Comparison of ENCODE assay signal across 8 cellular contexts in the genomic region with DNA sequence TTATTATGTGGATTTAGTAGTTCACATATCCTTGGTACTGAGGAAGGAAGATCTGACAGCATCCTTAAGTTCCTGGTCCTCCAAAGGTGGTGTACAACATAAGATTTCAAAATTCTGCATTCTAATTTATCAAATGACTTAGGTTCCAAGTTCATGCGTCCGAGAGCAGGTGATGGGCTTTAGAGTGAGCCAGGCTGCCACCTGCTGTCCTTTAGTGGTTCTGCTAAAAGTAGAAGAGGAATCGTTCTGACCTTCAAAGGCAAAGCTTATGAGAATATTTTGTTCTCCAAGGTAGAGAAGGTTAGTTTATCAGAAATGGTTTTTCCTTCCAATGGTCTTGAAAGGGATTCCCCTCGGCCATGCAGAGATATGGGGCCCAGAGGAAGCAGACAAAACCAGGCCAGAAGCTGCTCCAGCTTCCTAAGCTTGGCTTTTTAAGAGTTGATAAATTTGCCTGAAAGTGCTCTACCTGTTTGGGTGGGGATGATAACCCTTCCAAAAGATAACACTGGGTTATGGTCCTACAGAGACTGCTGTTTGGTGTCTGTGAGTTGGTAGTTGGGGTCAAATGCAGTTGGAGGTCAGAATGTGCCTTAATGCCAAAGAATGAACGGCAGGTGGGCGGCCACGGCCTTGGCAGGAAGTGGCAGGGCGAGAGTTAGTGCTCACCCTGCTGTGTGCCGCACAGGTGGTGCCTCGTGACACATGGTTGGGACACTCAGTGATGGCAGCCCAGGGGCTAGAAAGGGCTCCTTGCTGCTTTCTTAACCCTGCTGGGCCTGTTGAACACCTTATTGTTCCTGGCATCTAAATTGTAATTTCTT. TPM values are rescaled to one million over a fixed set of nuclear protein-coding genes. Genes with fewer than 3 reads are reported as not detected.
DNase-seq lines count a peak whose midpoint lies in the region; ATAC-seq and TF ChIP-seq lines count a peak whose summit lies in the region.

No MANE protein-coding gene starts in this region.

- no peak overlapping the region for H2BK20ac ChIP-seq in IMR-90 (ENCODE audit: low read depth, low read length)

- no peak overlapping the region for H2BK15ac ChIP-seq in IMR-90 (ENCODE audit: low read depth, low read length)

- 71% methylated on average over 7 of the region's 10 CpGs; no CpG with 5 or more reads in 1 of the 2 experiments for WGBS in IMR-90 (ENCODE audit: extremely low coverage in 2 of 2, insufficient read length in 1 of 2), 2 experiments

- CTCF ChIA-PET in IMR-90 (lab: Yijun Ruan, JAX), result interaction anchor here (1.0 to 2.8 kb wide), 11 partner anchors 9 to 156 kb away, joined by 3 to 11 read pairs (median 4); no protein-coding TSS in a partner anchor
- CTCF ChIA-PET in PC-3 (lab: Charles Lee), result interaction anchor here (0.7 to 2.4 kb wide), 5 partner anchors 100 to 158 kb away, joined by 3 to 32 read pairs (median 4); no protein-coding TSS in a partner anchor

- H2BK120ac ChIP-seq in IMR-90 (ENCODE audit: low read depth, low read length), result no peak overlapping the region

- H3F3A ChIP-seq in PC-3 (ENCODE audit: low read length, unreplicated experiment), result no peaks in the 10 kb centered on the region

- POLR2A ChIA-PET in IMR-90 (lab: Charles Lee; ENCODE audit: unreplicated experiment), result no interaction called here
- POLR2A ChIA-PET in PC-3 (lab: Charles Lee; ENCODE audit: unreplicated experiment), result no interaction called here

- no peak overlapping the region for H2BK5ac ChIP-seq in IMR-90 (ENCODE audit: low read depth, low read length, poor library complexity, severe bottlenecking)

- H3K9me1 ChIP-seq in IMR-90 (ENCODE audit: insufficient read depth, low read length), result peaks cover 2% of the 10 kb centered on the region; the same call in 1 of the 2 replicates

- H3K27ac ChIP-seq in IMR-90 (ENCODE audit: insufficient read depth, low read length) (no peak overlapping the region), PC-3 (ENCODE audit: low read length) (no peak overlapping the region), uterus (no peak overlapping the region)

- no peak overlapping the region for H3K23ac ChIP-seq in IMR-90 (ENCODE audit: low read depth, low read length)

- TF ChIP-seq POLR2A in IMR-90 (IDR thresholded peaks at IDR 0.05; ENCODE audit: low read depth, low read length), result no peak
- no peak for TF ChIP-seq POLR2A in uterus (IDR thresholded peaks at IDR 0.05)

- H3K79me2 ChIP-seq in PC-3 (ENCODE audit: low read length), result no peaks in the 10 kb centered on the region

- peak; percentile 45; the same call in 1 of the 2 replicates for ATAC-seq in IMR-90 (ENCODE audit: low read depth)
- ATAC-seq in PC-3, result peak; percentile 44
- ATAC-seq in omental fat pad (ENCODE audit: low FRiP score), result no peak
- ATAC-seq in HG03460 (IDR thresholded peaks at IDR 0.05; ENCODE audit: unreplicated experiment), result no peak

- no peaks in the 10 kb centered on the region for H3K9me3 ChIP-seq in IMR-90 (ENCODE audit: control insufficient read depth, insufficient read depth, low read length)
- no peaks in the 10 kb centered on the region for H3K9me3 ChIP-seq in PC-3 (ENCODE audit: low read length)
- H3K9me3 ChIP-seq in uterus, result no peaks in the 10 kb centered on the region

- TF ChIP-seq CTCF in IMR-90 (conservative IDR thresholded peaks at IDR 0.05; ENCODE audit: low read depth, low read length) (peak; percentile 87), PC-3 (conservative IDR thresholded peaks at IDR 0.05; ENCODE audit: low read depth, low read length) (peak; percentile 88), fibroblast of pulmonary artery (IDR thresholded peaks at IDR 0.05; ENCODE audit: low read length, missing control alignments) (peak; percentile 86), omental fat pad (IDR thresholded peaks at IDR 0.05) (peak in 2 of 3 donors; percentile 3 to 55), uterus (IDR thresholded peaks at IDR 0.05) (peak; percentile 83 to 92 (median 86))

- no peak overlapping the region for H3K4me3 Mint-ChIP-seq in activated T-helper 1 cell treated with anti-CD3 and anti-CD28 coated beads, Interleukin-12 subunit alpha, Interleukin-12 subunit beta, Interleukin-2, Interleukin-4 antibody, amounts not matched to agents 30 ng/mL and 10 ng/mL and 1 ng/mL, durations not matched to agents 14 hours and 24 hours and 36 hours

- H3K18ac ChIP-seq in IMR-90 (ENCODE audit: low read depth, low read length), result no peak overlapping the region

- intact Hi-C loops in IMR-90 (cut with micrococcal nuclease) (loop anchor here (1.0 to 5.0 kb wide), 2 partner anchors 138 to 159 kb away; no protein-coding TSS in a partner anchor), PC-3 (cut with micrococcal nuclease) (loop anchor here (1.0 to 5.0 kb wide), 2 partner anchors 139 to 159 kb away; no protein-coding TSS in a partner anchor), uterus (cut with DNase I; ENCODE audit: low total_unique reads) (loop anchor here (5.0 to 10.0 kb wide), 2 partner anchors 139 to 793 kb away; no protein-coding TSS in a partner anchor)
- intact Hi-C loops in activated T-helper 1 cell treated with anti-CD3 and anti-CD28 coated beads, Interleukin-12 subunit alpha, Interleukin-12 subunit beta, Interleukin-2, Interleukin-4 antibody, amounts not matched to agents 30 ng/mL and 10 ng/mL and 1 ng/mL, durations not matched to agents 14 hours and 24 hours and 36 hours (cut with micrococcal nuclease), result loop anchor here (1.0 kb wide), 4 partner anchors 139 to 673 kb away; no protein-coding TSS in a partner anchor

- dilution Hi-C loops in IMR-90 (cut with HindIII; ENCODE audit: low sequenced_read_pairs, unreplicated experiment), result no loop called here

- no peak overlapping the region for H4K5ac ChIP-seq in IMR-90 (ENCODE audit: low read depth, low read length)

- H3K4me1 Mint-ChIP-seq in activated T-helper 1 cell treated with anti-CD3 and anti-CD28 coated beads, Interleukin-12 subunit alpha, Interleukin-12 subunit beta, Interleukin-2, Interleukin-4 antibody, amounts not matched to agents 30 ng/mL and 10 ng/mL and 1 ng/mL, durations not matched to agents 14 hours and 24 hours and 36 hours (ENCODE audit: low read depth), result peaks cover 26% of the 10 kb centered on the region

- H3K4me2 ChIP-seq in IMR-90 (ENCODE audit: low read depth, low read length) (no peak overlapping the region), PC-3 (ENCODE audit: low read length) (no peak overlapping the region)

- no peak overlapping the region for H3K14ac ChIP-seq in IMR-90 (replicated peaks; ENCODE audit: low read depth, low read length)

- H3K9me3 Mint-ChIP-seq in activated T-helper 1 cell treated with anti-CD3 and anti-CD28 coated beads, Interleukin-12 subunit alpha, Interleukin-12 subunit beta, Interleukin-2, Interleukin-4 antibody, amounts not matched to agents 30 ng/mL and 10 ng/mL and 1 ng/mL, durations not matched to agents 14 hours and 24 hours and 36 hours, result no peaks in the 10 kb centered on the region

- no peaks in the 10 kb centered on the region for H3K9me2 ChIP-seq in PC-3 (replicated peaks; ENCODE audit: low read length)

- no peaks in the 10 kb centered on the region for H3K27me3 ChIP-seq in IMR-90 (ENCODE audit: control insufficient read depth, insufficient read depth, low read length)
- no peaks in the 10 kb centered on the region for H3K27me3 ChIP-seq in PC-3 (ENCODE audit: low read length)
- H3K27me3 ChIP-seq in uterus, result no peaks in the 10 kb centered on the region

- peak; percentile 93 for TF ChIP-seq RAD21 in IMR-90 (IDR thresholded peaks at IDR 0.05; ENCODE audit: low read length)

- peak; percentile 65 for DNase-seq in COLO668 (lab: John Stamatoyannopoulos, UW; ENCODE audit: unreplicated experiment)
- peak; percentile 67 for DNase-seq in IMR-90
- DNase-seq in PC-3, result peak; percentile 72
- peak; percentile 50 for DNase-seq in activated T-helper 1 cell treated with anti-CD3 and anti-CD28 coated beads, Interleukin-12 subunit alpha, Interleukin-12 subunit beta, Interleukin-2, Interleukin-4 antibody, amounts not matched to agents 30 ng/mL and 10 ng/mL and 1 ng/mL, durations not matched to agents 14 hours and 24 hours and 36 hours (ENCODE audit: low spot score)
- peak; percentile 80 for DNase-seq in fibroblast of pulmonary artery (ENCODE audit: low read depth)
- DNase-seq in omental fat pad (ENCODE audit: low spot score), result no peak
- DNase-seq in uterus, result peak; percentile 63 to 75

- H3K4ac ChIP-seq in IMR-90 (ENCODE audit: low read depth, low read length), result no peak overlapping the region

- no peak overlapping the region for H3K9ac ChIP-seq in IMR-90 (ENCODE audit: low read depth, low read length)
- H3K9ac ChIP-seq in PC-3 (ENCODE audit: low read length), result no peak overlapping the region

- H3K36me3 ChIP-seq in IMR-90 (ENCODE audit: control insufficient read depth, insufficient read depth, low read length), result peaks cover 7% of the 10 kb centered on the region
- no peaks in the 10 kb centered on the region for H3K36me3 ChIP-seq in PC-3 (ENCODE audit: low read depth, low read length)
- H3K36me3 ChIP-seq in uterus, result no peaks in the 10 kb centered on the region

- no peak overlapping the region for H2AK9ac ChIP-seq in IMR-90 (replicated peaks; ENCODE audit: low read depth, low read length, poor library complexity)

- in situ Hi-C loops in IMR-90 (cut with MboI; ENCODE audit: low sequenced_read_pairs), result loop anchor here (5.0 kb wide), 1 partner anchor 146 kb away; no protein-coding TSS in a partner anchor

- H3K56ac ChIP-seq in IMR-90 (ENCODE audit: extremely low read depth, insufficient read depth, low read length), result no peak overlapping the region

- H2AK5ac ChIP-seq in IMR-90 (ENCODE audit: low read depth, low read length), result no peak overlapping the region

- peaks cover 6% of the 10 kb centered on the region for H3K36me3 Mint-ChIP-seq in activated T-helper 1 cell treated with anti-CD3 and anti-CD28 coated beads, Interleukin-12 subunit alpha, Interleukin-12 subunit beta, Interleukin-2, Interleukin-4 antibody, amounts not matched to agents 30 ng/mL and 10 ng/mL and 1 ng/mL, durations not matched to agents 14 hours and 24 hours and 36 hours (ENCODE audit: low read depth)

- peaks cover 4% of the 10 kb centered on the region; the same call in 1 of the 2 replicates for H3K4me1 ChIP-seq in IMR-90 (ENCODE audit: control insufficient read depth, insufficient read depth, low read length)
- peaks cover under 1% of the 10 kb centered on the region; the same call in 1 of the 2 replicates for H3K4me1 ChIP-seq in PC-3 (ENCODE audit: insufficient read depth, low read length)
- H3K4me1 ChIP-seq in uterus, result peaks cover 0 to 7% of the 10 kb centered on the region in 2 donors

- no peak overlapping the region for H4K8ac ChIP-seq in IMR-90 (ENCODE audit: low read depth in 2 of 2, low read length in 2 of 2)

- H4K20me1 ChIP-seq in IMR-90 (ENCODE audit: insufficient read depth, low read length), result 0 out of 2 replicates have a peak, but pooled peaks cover 6% of the 10 kb centered on the region
- H4K20me1 ChIP-seq in PC-3 (ENCODE audit: low read length), result no peaks in the 10 kb centered on the region

- BruUV-seq in IMR-90 (replicated peaks; lab: Mats Ljungman, UMichigan) (no TSS peak), PC-3 (replicated peaks; lab: Mats Ljungman, UMichigan) (no TSS peak)

- no peaks in the 10 kb centered on the region for H3K27me3 Mint-ChIP-seq in activated T-helper 1 cell treated with anti-CD3 and anti-CD28 coated beads, Interleukin-12 subunit alpha, Interleukin-12 subunit beta, Interleukin-2, Interleukin-4 antibody, amounts not matched to agents 30 ng/mL and 10 ng/mL and 1 ng/mL, durations not matched to agents 14 hours and 24 hours and 36 hours (ENCODE audit: insufficient read depth)

- no peak overlapping the region for H2AFZ ChIP-seq in IMR-90 (replicated peaks; ENCODE audit: low read length, poor library complexity)
- H2AFZ ChIP-seq in PC-3 (ENCODE audit: low read length), result no peak overlapping the region

- no peak overlapping the region for H4K91ac ChIP-seq in IMR-90 (ENCODE audit: insufficient read depth, low read depth, low read length)

- H3K27ac Mint-ChIP-seq in activated T-helper 1 cell treated with anti-CD3 and anti-CD28 coated beads, Interleukin-12 subunit alpha, Interleukin-12 subunit beta, Interleukin-2, Interleukin-4 antibody, amounts not matched to agents 30 ng/mL and 10 ng/mL and 1 ng/mL, durations not matched to agents 14 hours and 24 hours and 36 hours, result no peak overlapping the region

- H3K79me1 ChIP-seq in IMR-90 (ENCODE audit: low read depth in 1 of 2, low read length in 2 of 2), result 0 out of 4 replicates have a peak, but pooled peaks cover 0 to 5% of the 10 kb centered on the region in 2 experiments

- no peak overlapping the region for H3K4me3 ChIP-seq in IMR-90 (ENCODE audit: insufficient read depth, low read depth, low read length)
- no peak overlapping the region for H3K4me3 ChIP-seq in PC-3 (ENCODE audit: low read length)
- H3K4me3 ChIP-seq in fibroblast of pulmonary artery (replicated peaks; ENCODE audit: low read depth, low read length), result no peak overlapping the region
- no peak overlapping the region for H3K4me3 ChIP-seq in uterus

RNA-seq across cellular contexts. Expression of a gene that starts 29.0 kb away (rescaled TPM):
- total RNA-seq in IMR-90 (2012; rRNA removed) (not detected in 2 replicates), PC-3 (2014; rRNA removed) (not detected in 2 replicates), omental fat pad (not detected), uterus (not detected)
- not detected in 2 replicates for polyA plus RNA-seq in IMR-90 (2012; rRNA removed)
- polyA plus RNA-seq in IMR-90 (2012; cell fraction: cytosol; rRNA removed), result not detected in 2 replicates
- not detected in 2 replicates for polyA plus RNA-seq in IMR-90 (2012; cell fraction: nucleus; rRNA removed; ENCODE audit: low replicate concordance)
- total RNA-seq in activated T-helper 1 cell treated with anti-CD3 and anti-CD28 coated beads, Interleukin-12 subunit alpha, Interleukin-12 subunit beta, Interleukin-2, Interleukin-4 antibody, amounts not matched to agents 30 ng/mL and 10 ng/mL and 1 ng/mL, durations not matched to agents 14 hours and 24 hours and 36 hours, result not detected in 2 replicates

Comparison
In these comparisons a context has a peak if more than half of its experiments do, and no peak if none do; other contexts are left out.
1. ATAC-seq: peak in IMR-90 (single experiment) and PC-3 (single experiment); none in omental fat pad (single experiment) and HG03460 (single experiment).
2. CTCF ChIP-seq: peak in every context shown above with its lines; median percentile 88 in PC-3; 87 in IMR-90; 86 in fibroblast of pulmonary artery; 86 in uterus; 29 in omental fat pad.